9 cellular contexts compared by ENCODE assay signal in genomic region chr3:154992655-154993054, GRCh38.
"Had no signal": no experiment of that assay in that cellular context is flagged by ENCODE, and none has a peak within 500 bp of the region (broad histone marks: within the 10 kb centered on the region; RNA-seq: fewer than 3 reads in every experiment).

No MANE protein-coding gene starts in this region.

- H3K4me3 ChIP-seq: HAP-1 had no signal

- H3K9me3 ChIP-seq: HAP-1 had no signal

- H3K4me3 Mint-ChIP-seq: HFFc6, IgD-negative memory B cell had no signal

- H3K4me1 ChIP-seq: HAP-1 had no signal

- H3K27ac ChIP-seq: HL-60 had no signal

- H3K36me3 ChIP-seq: HAP-1 had no signal

- H3K36me3 Mint-ChIP-seq: IgD-negative memory B cell had no signal

- H3K27me3 Mint-ChIP-seq: IgD-negative memory B cell had no signal

- H3K4me1 Mint-ChIP-seq: IgD-negative memory B cell had no signal

- H3K27ac Mint-ChIP-seq: HFFc6, IgD-negative memory B cell had no signal

- ATAC-seq: HCT116, HepG2 had no signal

- H3K9me3 Mint-ChIP-seq: HFFc6 had no signal

- DNase-seq: GOT3, H7, HFFc6, KG1 had no signal
